In the genomic region with DNA sequence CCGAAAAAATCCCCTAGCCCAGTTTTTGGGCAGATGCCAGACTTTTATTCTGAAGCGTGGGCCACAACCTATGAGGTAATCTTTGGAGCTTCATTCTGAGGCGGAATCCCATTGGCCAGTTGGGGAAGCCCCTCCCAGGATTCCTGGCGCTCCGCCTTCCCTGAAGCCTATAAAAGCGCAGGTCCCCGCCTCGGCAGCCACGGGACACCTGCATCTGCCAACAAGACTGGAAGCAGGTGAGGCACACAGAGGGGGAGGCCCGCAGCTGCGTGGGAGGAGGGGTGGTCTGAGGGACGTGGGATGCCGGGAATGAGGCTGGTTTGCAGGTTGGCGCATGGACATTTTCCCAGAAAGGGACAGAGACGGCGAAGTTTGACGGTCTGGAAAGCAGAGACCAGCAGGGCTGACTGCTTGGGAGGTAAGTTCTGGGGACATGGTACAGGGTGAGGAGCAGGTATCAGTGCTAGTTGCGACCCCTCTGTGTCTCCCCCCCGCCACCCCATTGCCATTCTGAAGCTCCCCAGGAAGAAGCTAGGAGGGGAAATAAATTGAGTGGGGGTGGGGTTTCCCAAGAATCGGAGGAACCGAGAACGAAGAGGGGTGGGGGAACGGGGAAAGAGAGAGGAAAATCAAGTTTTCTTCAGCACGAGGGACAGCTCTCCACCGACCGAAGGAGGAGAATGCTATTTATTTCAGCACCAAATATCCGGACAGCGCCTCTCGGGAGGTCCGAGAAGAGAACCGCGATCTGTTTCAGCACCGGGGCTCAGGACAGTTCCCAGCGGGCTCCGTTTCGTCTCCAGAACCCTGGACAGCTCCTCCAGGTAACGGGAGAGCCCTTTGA, we compare ENCODE assay signal across 1 cellular context.
TF ChIP-seq lines count a peak whose summit lies in the region.

No MANE protein-coding gene starts in this region.

TF ChIP-seq in HepG2, 621 proteins besides CTCF, POLR2A, EP300 and RAD21 (continued from another document and continues in another):
- TF ChIP-seq, protein P1, sequence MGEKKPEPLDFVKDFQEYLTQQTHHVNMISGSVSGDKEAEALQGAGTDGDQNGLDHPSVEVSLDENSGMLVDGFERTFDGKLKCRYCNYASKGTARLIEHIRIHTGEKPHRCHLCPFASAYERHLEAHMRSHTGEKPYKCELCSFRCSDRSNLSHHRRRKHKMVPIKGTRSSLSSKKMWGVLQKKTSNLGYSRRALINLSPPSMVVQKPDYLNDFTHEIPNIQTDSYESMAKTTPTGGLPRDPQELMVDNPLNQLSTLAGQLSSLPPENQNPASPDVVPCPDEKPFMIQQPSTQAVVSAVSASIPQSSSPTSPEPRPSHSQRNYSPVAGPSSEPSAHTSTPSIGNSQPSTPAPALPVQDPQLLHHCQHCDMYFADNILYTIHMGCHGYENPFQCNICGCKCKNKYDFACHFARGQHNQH (CRISPR knock-in tag; IDR thresholded peaks at IDR 0.05) = peak; percentile 100
- peak; percentile 92 for TF ChIP-seq SCMH1 (CRISPR knock-in tag; IDR thresholded peaks at IDR 0.05; ENCODE audit: borderline replicate concordance)
- no peak for TF ChIP-seq GABPA (IDR thresholded peaks at IDR 0.05; ENCODE audit: low read depth, low read length)
- TF ChIP-seq GABPA (CRISPR knock-in tag; IDR thresholded peaks at IDR 0.05; ENCODE audit: low read depth) = peak; percentile 86
- TF ChIP-seq ZNF263 (CRISPR knock-in tag; IDR thresholded peaks at IDR 0.05) = peak; percentile 96
- peak; percentile 90; the same call in 1 of the 2 replicates for TF ChIP-seq GRHL1 (CRISPR knock-in tag; conservative IDR thresholded peaks at IDR 0.05)
- TF ChIP-seq ZNF430 (CRISPR knock-in tag; IDR thresholded peaks at IDR 0.05) = peak; percentile 100
- peak; percentile 100 for TF ChIP-seq ZNF557 (CRISPR knock-in tag; IDR thresholded peaks at IDR 0.05)
- TF ChIP-seq, protein P2, sequence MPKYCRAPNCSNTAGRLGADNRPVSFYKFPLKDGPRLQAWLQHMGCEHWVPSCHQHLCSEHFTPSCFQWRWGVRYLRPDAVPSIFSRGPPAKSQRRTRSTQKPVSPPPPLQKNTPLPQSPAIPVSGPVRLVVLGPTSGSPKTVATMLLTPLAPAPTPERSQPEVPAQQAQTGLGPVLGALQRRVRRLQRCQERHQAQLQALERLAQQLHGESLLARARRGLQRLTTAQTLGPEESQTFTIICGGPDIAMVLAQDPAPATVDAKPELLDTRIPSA (CRISPR knock-in tag; IDR thresholded peaks at IDR 0.05; ENCODE audit: borderline replicate concordance) = peak; percentile 100
- TF ChIP-seq RAD51 (IDR thresholded peaks at IDR 0.05; ENCODE audit: borderline replicate concordance) = no peak
- TF ChIP-seq, protein P3, sequence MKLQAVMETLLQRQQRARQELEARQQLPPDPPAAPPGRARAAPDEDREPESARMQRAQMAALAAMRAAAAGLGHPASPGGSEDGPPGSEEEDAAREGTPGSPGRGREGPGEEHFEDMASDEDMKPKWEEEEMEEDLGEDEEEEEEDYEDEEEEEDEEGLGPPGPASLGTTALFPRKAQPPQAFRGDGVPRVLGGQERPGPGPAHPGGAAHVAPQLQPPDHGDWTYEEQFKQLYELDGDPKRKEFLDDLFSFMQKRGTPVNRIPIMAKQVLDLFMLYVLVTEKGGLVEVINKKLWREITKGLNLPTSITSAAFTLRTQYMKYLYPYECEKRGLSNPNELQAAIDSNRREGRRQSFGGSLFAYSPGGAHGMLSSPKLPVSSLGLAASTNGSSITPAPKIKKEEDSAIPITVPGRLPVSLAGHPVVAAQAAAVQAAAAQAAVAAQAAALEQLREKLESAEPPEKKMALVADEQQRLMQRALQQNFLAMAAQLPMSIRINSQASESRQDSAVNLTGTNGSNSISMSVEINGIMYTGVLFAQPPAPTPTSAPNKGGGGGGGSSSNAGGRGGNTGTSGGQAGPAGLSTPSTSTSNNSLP (IDR thresholded peaks at IDR 0.05; ENCODE audit: low read depth, low read length) = peak; percentile 65; the same call in 1 of the 2 replicates
- peak; percentile 98 for TF ChIP-seq ZNF281 (CRISPR knock-in tag; IDR thresholded peaks at IDR 0.05; ENCODE audit: borderline replicate concordance)
- TF ChIP-seq ZFP36 (IDR thresholded peaks at IDR 0.05; ENCODE audit: borderline replicate concordance, low read depth, low read length, partially characterized antibody) = no peak
- TF ChIP-seq PAXIP1 (CRISPR knock-in tag; conservative IDR thresholded peaks at IDR 0.05) = peak; percentile 89
- no peak for TF ChIP-seq ZNF513 (CRISPR knock-in tag; conservative IDR thresholded peaks at IDR 0.05)
- peak; percentile 100 for TF ChIP-seq ZSCAN9 (CRISPR knock-in tag; IDR thresholded peaks at IDR 0.05; ENCODE audit: borderline replicate concordance)
- peak; percentile 100 for TF ChIP-seq ZIK1 (CRISPR knock-in tag; IDR thresholded peaks at IDR 0.05; ENCODE audit: borderline replicate concordance, low read depth)
- TF ChIP-seq SRSF9 (IDR thresholded peaks at IDR 0.05; ENCODE audit: borderline replicate concordance, insufficient read depth, low read depth, low read length, poor library complexity, severe bottlenecking) = no peak
- peak; percentile 100 for TF ChIP-seq ZNF512B (CRISPR knock-in tag; IDR thresholded peaks at IDR 0.05; ENCODE audit: borderline replicate concordance)
- peak; percentile 100 for TF ChIP-seq ZFP1 (CRISPR knock-in tag; IDR thresholded peaks at IDR 0.05)
- TF ChIP-seq ZNF10 (CRISPR knock-in tag; IDR thresholded peaks at IDR 0.05; ENCODE audit: borderline replicate concordance, low read depth) = peak; percentile 97; the same call in 1 of the 2 replicates
- TF ChIP-seq, protein P4, sequence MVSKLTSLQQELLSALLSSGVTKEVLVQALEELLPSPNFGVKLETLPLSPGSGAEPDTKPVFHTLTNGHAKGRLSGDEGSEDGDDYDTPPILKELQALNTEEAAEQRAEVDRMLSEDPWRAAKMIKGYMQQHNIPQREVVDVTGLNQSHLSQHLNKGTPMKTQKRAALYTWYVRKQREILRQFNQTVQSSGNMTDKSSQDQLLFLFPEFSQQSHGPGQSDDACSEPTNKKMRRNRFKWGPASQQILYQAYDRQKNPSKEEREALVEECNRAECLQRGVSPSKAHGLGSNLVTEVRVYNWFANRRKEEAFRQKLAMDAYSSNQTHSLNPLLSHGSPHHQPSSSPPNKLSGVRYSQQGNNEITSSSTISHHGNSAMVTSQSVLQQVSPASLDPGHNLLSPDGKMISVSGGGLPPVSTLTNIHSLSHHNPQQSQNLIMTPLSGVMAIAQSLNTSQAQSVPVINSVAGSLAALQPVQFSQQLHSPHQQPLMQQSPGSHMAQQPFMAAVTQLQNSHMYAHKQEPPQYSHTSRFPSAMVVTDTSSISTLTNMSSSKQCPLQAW (CRISPR knock-in tag; IDR thresholded peaks at IDR 0.05) = peak; percentile 99
- peak; percentile 100 for TF ChIP-seq ZSCAN30 (CRISPR knock-in tag; IDR thresholded peaks at IDR 0.05)
- peak; percentile 100 for TF ChIP-seq ZNF720 (CRISPR knock-in tag; IDR thresholded peaks at IDR 0.05)
- TF ChIP-seq ATF7-NPFF (CRISPR knock-in tag; IDR thresholded peaks at IDR 0.05; ENCODE audit: low read depth) = peak; percentile 100
- TF ChIP-seq ZNF282 (IDR thresholded peaks at IDR 0.05; ENCODE audit: partially characterized antibody) = no peak
